ENCODE assay signal across 22 cellular contexts in genomic region chr10:86828145-86828544, GRCh38.
"Had no signal": no experiment of that assay in that cellular context is flagged by ENCODE, and none has a peak within 500 bp of the region (broad histone marks: within the 10 kb centered on the region; RNA-seq: fewer than 3 reads in every experiment).

No MANE protein-coding gene starts in this region.

- FAIRE-seq: bronchial epithelial cell had no signal

- H3K4me3 Mint-ChIP-seq: activated B cell treated with CpG ODN at 0.5 μM for 24 hours; activated CD4-positive, alpha-beta T cell treated with anti-CD3 and anti-CD28 coated beads, Interleukin-2, amount 10 ng/mL, durations not matched to agents 24 days and 14 days; activated CD8-positive, alpha-beta memory T cell treated with anti-CD3 and anti-CD28 coated beads, Interleukin-2, amount 10 ng/mL, durations not matched to agents 7 days and 5 days; activated naive CD4-positive, alpha-beta T cell treated with anti-CD3 and anti-CD28 coated beads, Interleukin-2, amount 50 U/mL, for 24 hours; activated T-cell treated with anti-CD3 and anti-CD28 coated beads, Interleukin-2, amount 50 U/mL, for 24 hours; activated T-helper 1 cell treated with anti-CD3 and anti-CD28 coated beads, Interleukin-12 subunit alpha, Interleukin-12 subunit beta, Interleukin-2, Interleukin-4 antibody, amounts not matched to agents 30 ng/mL and 10 ng/mL and 1 ng/mL, durations not matched to agents 14 hours and 24 hours and 36 hours; T-helper 17 cell had no signal

- H3K27ac Mint-ChIP-seq: activated B cell treated with CpG ODN at 0.5 μM for 24 hours; activated CD4-positive, alpha-beta T cell treated with anti-CD3 and anti-CD28 coated beads, Interleukin-2, amount 10 ng/mL, durations not matched to agents 24 days and 14 days; activated CD8-positive, alpha-beta memory T cell treated with anti-CD3 and anti-CD28 coated beads, Interleukin-2, amount 10 ng/mL, durations not matched to agents 7 days and 5 days; activated naive CD4-positive, alpha-beta T cell treated with anti-CD3 and anti-CD28 coated beads, Interleukin-2, amount 50 U/mL, for 24 hours; activated T-cell treated with anti-CD3 and anti-CD28 coated beads, Interleukin-2, amount 50 U/mL, for 24 hours; activated T-helper 1 cell treated with anti-CD3 and anti-CD28 coated beads, Interleukin-12 subunit alpha, Interleukin-12 subunit beta, Interleukin-2, Interleukin-4 antibody, amounts not matched to agents 30 ng/mL and 10 ng/mL and 1 ng/mL, durations not matched to agents 14 hours and 24 hours and 36 hours; T-helper 17 cell had no signal

- ATAC-seq: activated CD8-positive, alpha-beta memory T cell treated with anti-CD3 and anti-CD28 coated beads, Interleukin-2, amount 10 ng/mL, durations not matched to agents 7 days and 5 days; T-helper 17 cell had no signal

- H3K9me3 Mint-ChIP-seq: activated B cell treated with CpG ODN at 0.5 μM for 24 hours; activated CD4-positive, alpha-beta T cell treated with anti-CD3 and anti-CD28 coated beads, Interleukin-2, amount 10 ng/mL, durations not matched to agents 24 days and 14 days; activated naive CD4-positive, alpha-beta T cell treated with anti-CD3 and anti-CD28 coated beads, Interleukin-2, amount 50 U/mL, for 24 hours; activated T-cell treated with anti-CD3 and anti-CD28 coated beads, Interleukin-2, amount 50 U/mL, for 24 hours; activated T-helper 1 cell treated with anti-CD3 and anti-CD28 coated beads, Interleukin-12 subunit alpha, Interleukin-12 subunit beta, Interleukin-2, Interleukin-4 antibody, amounts not matched to agents 30 ng/mL and 10 ng/mL and 1 ng/mL, durations not matched to agents 14 hours and 24 hours and 36 hours had no signal

- H3K27me3 Mint-ChIP-seq: activated B cell treated with CpG ODN at 0.5 μM for 24 hours; activated CD8-positive, alpha-beta memory T cell treated with anti-CD3 and anti-CD28 coated beads, Interleukin-2, amount 10 ng/mL, durations not matched to agents 7 days and 5 days; activated naive CD4-positive, alpha-beta T cell treated with anti-CD3 and anti-CD28 coated beads, Interleukin-2, amount 50 U/mL, for 24 hours; activated T-cell treated with anti-CD3 and anti-CD28 coated beads, Interleukin-2, amount 50 U/mL, for 24 hours; T-helper 17 cell had no signal

- H3K4me1 Mint-ChIP-seq: activated B cell treated with CpG ODN at 0.5 μM for 24 hours; activated CD4-positive, alpha-beta T cell treated with anti-CD3 and anti-CD28 coated beads, Interleukin-2, amount 10 ng/mL, durations not matched to agents 24 days and 14 days; activated CD8-positive, alpha-beta memory T cell treated with anti-CD3 and anti-CD28 coated beads, Interleukin-2, amount 10 ng/mL, durations not matched to agents 7 days and 5 days had no signal

- DNase-seq: activated B cell treated with CpG ODN at 0.5 μM for 24 hours; activated CD4-positive, alpha-beta T cell treated with anti-CD3 and anti-CD28 coated beads for 1 hour; activated CD4-positive, alpha-beta T cell treated with anti-CD3 and anti-CD28 coated beads, Interleukin-2, amount 10 ng/mL, durations not matched to agents 24 days and 14 days; activated CD4-positive, alpha-beta T cell treated with anti-CD3 and anti-CD28 coated beads, Interleukin-2, amount 50 U/mL, for 48 hours; activated CD8-positive, alpha-beta memory T cell treated with anti-CD3 and anti-CD28 coated beads, Interleukin-2, amount 10 ng/mL, durations not matched to agents 7 days and 5 days; activated effector memory CD4-positive, alpha-beta T cell treated with Interleukin-2 at 50 U/mL for 16 hours; activated naive CD4-positive, alpha-beta T cell; activated T-cell treated with anti-CD3 and anti-CD28 coated beads, Interleukin-2, amount 50 U/mL, for 24 hours; aorta; central memory CD4-positive, alpha-beta T cell; NCI-H1048; NCI-H1417 treated with DMSO at 0.1 percent for 48 hours; NCI-H1694; NCI-H2029 treated with DMSO at 0.1 percent for 48 hours; NCI-H510A treated with DMSO at 0.1 percent for 48 hours; NCI-H69; SHP77 treated with DMSO at 0.1 percent for 48 hours; T-helper 17 cell; T-helper 9 cell had no signal

- H3K36me3 Mint-ChIP-seq: activated naive CD4-positive, alpha-beta T cell treated with anti-CD3 and anti-CD28 coated beads, Interleukin-2, amount 50 U/mL, for 24 hours had no signal
